11 cellular contexts compared by ENCODE assay signal in the genomic region with DNA sequence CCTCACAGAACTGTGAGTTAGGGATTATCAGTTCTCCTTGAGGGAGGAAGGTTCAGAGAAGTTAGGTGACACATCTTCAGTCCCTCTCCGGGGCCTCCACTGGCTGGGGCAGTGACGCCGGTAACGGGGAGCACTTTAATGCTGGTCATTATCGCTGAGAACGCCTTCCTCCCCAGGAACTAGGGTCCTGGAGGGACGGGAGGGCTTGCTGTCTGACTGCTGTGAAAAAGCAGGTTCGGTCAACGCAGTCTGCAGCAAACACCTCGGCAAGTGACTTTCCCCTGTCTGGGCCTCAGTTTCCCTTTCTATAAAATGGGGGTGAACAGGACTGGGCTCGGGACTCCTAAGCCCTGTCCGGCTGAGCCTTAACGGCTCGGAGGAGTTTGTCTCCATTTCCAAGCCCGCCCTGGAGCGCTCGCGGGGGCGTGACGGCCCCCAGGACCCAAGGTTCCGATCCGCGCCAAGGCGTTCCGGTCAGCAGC. TPM values are rescaled to one million over a fixed set of nuclear protein-coding genes. Genes with fewer than 3 reads are reported as not detected.
DNase-seq lines count a peak whose midpoint lies in the region; ATAC-seq, FAIRE-seq and TF ChIP-seq lines count a peak whose summit lies in the region.
"Had no signal": no experiment of that assay in that cellular context is flagged by ENCODE, and none has a peak within 500 bp of the region (broad histone marks: within the 10 kb centered on the region; RNA-seq: fewer than 3 reads in every experiment).

No MANE protein-coding gene starts in this region.

- 13 to 24% (median 22%) methylated on average over 25 of the region's 25 CpGs for WGBS in small intestine, 3 donors

- DNase-seq in HFF-Myc (ENCODE audit: extremely low read depth, low read depth) (no peak), chondrocyte (ENCODE audit: low spot score) (no peak), left colon (no peak), small intestine (no peak), GOT3 (lab: John Stamatoyannopoulos, UW) (no peak)
- DNase-seq in stimulated activated naive CD4-positive, alpha-beta T cell (lab: John Stamatoyannopoulos, UW), result no peak
- no peak for DNase-seq in effector CD4-positive, alpha-beta T cell
- DNase-seq: anterior cingulate cortex, hippocampal formation, NCI-H1694 had no signal

- peak overlapping the region; percentile 31 for H3K4me3 Mint-ChIP-seq in chondrocyte (ENCODE audit: unreplicated experiment)

- H3K4me1 Mint-ChIP-seq in chondrocyte (ENCODE audit: low read depth), result peaks cover 8% of the 10 kb centered on the region

- peak overlapping the region; percentile 24 for H3K4me3 ChIP-seq in HFF-Myc (replicated peaks; ENCODE audit: low read depth, low read length)
- H3K4me3 ChIP-seq in small intestine (ENCODE audit: low read depth in 1 of 2, low read length in 2 of 2), result peak overlapping the region; percentile 22 to 25

- H3K27ac ChIP-seq in small intestine (ENCODE audit: low read depth in 1 of 2, low read length in 1 of 2), result no peak overlapping the region

- no peaks in the 10 kb centered on the region for H3K36me3 ChIP-seq in small intestine (ENCODE audit: control insufficient read depth in 2 of 2, insufficient read depth in 2 of 2, low read length in 2 of 2)

- peaks cover 0 to 2% of the 10 kb centered on the region in 2 donors for H3K27me3 ChIP-seq in small intestine (ENCODE audit: control insufficient read depth in 2 of 2, insufficient read depth in 2 of 2, low read length in 2 of 2)

- no peak overlapping the region for H3K27ac Mint-ChIP-seq in chondrocyte (ENCODE audit: unreplicated experiment)

- no peaks in the 10 kb centered on the region for H3K9me3 Mint-ChIP-seq in chondrocyte (ENCODE audit: low read depth)

- intact Hi-C loops in left colon (cut with DNase I, micrococcal nuclease), result no loop called here

- no peaks in the 10 kb centered on the region for H3K4me1 ChIP-seq in small intestine (ENCODE audit: control insufficient read depth in 2 of 2, insufficient read depth in 1 of 2, low read depth in 1 of 2, low read length in 1 of 2)

- H3K27me3 Mint-ChIP-seq in chondrocyte (ENCODE audit: low read depth), result peaks cover 31% of the 10 kb centered on the region

- no peaks in the 10 kb centered on the region for H3K9me3 ChIP-seq in small intestine (ENCODE audit: control insufficient read depth, low read depth)

- no peak for FAIRE-seq in small intestine (lab: Jason Lieb, UNC)

- peak; percentile 4 for ATAC-seq in left colon
- ATAC-seq in GM21390 (IDR thresholded peaks at IDR 0.05; ENCODE audit: unreplicated experiment), result no peak

- TF ChIP-seq CTCF in HFF-Myc (IDR thresholded peaks at IDR 0.05; ENCODE audit: low read depth, low read length, missing control alignments) (no peak), chondrocyte (IDR thresholded peaks at IDR 0.05) (no peak)

- H3K36me3 Mint-ChIP-seq in chondrocyte (ENCODE audit: low read depth), result no peaks in the 10 kb centered on the region

RNA-seq across cellular contexts. Expression of gene TMEM61, which starts 0.3 kb away (rescaled TPM):
- total RNA-seq in chondrocyte (not detected in 3 replicates), left colon (10 to 100 TPM; 12.2 to 19.8 TPM)
- polyA plus RNA-seq in small intestine, result 1 to 10 TPM; 2.2 to 6.7 (median 5.4) TPM

RNA-seq across cellular contexts. Expression of gene BSND, which starts 18.6 kb away (rescaled TPM):
- not detected in 3 replicates for total RNA-seq in chondrocyte
- not detected for total RNA-seq in left colon
- under 1 TPM in 1 of 3 donors, not detected in 2; 0.01 TPM for polyA plus RNA-seq in small intestine

RNA-seq across cellular contexts. Expression of gene PCSK9, which starts 59.3 kb away (rescaled TPM):
- total RNA-seq in chondrocyte (0.41 to 0.60 TPM (median 0.53 TPM) in 3 replicates), left colon (10 to 100 TPM; 12.6 to 37.0 TPM)
- 10 to 100 TPM in 1 of 3 donors, under 1 TPM in 2; 0.45 to 24.2 (median 0.54) TPM for polyA plus RNA-seq in small intestine

Comparison
In these comparisons a context has a peak if more than half of its experiments do, and no peak if none do; other contexts are left out.
1. RNA of gene TMEM61, which starts 0.3 kb away (total RNA-seq): 12.2 to 19.8 TPM in left colon; not detected in chondrocyte; every median in the first group is over 10 times any median in the second.